ENCODE assay signal across 19 cellular contexts in the genomic region with DNA sequence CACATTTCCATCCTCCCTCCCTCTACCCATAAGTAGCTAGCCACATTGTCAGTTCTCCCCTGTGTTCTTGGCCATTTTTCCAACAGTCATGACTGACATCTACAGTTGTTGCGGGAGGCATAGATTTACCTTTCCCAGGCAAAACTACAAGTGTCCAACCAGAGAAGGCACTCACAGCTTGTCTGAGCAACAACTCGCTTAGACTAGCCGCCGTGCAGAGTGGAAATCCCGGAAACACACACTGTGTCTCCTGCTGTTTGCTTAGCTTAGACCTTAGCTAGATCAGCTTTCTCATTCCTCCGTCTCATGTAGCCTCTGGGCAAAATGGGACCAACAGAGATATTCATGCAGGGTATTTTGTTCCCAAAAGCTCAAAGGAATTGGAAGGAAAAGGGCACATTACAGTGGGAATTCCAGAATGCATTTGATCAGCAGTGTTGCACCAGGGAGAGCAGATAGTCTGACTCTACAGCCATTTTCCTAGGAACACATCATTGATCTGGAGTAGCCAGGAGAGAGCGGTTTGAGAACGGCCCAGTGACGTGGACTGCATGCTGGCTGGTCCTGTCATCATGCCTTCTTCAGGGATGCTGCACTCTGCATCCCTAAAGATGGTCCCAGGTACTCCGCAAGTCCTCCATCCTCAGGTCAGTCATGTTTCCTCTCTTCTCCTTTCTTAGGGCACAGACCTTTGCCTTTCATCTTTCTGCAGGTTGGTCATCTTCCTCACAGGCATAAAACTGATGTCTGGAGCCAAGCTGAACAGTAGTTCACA.
DNase-seq lines count a peak whose midpoint lies in the region; ATAC-seq and TF ChIP-seq lines count a peak whose summit lies in the region.
"Had no signal": no experiment of that assay in that cellular context is flagged by ENCODE, and none has a peak within 500 bp of the region (broad histone marks: within the 10 kb centered on the region; RNA-seq: fewer than 3 reads in every experiment).

No MANE protein-coding gene starts in this region.

- no peak for ATAC-seq in HG03432 (IDR thresholded peaks at IDR 0.05; ENCODE audit: unreplicated experiment)
- ATAC-seq: CD8-positive, alpha-beta T cell had no signal

- no peak for TF ChIP-seq CTCF in C4-2B (conservative IDR thresholded peaks at IDR 0.05)
- no peak for TF ChIP-seq CTCF in choroid plexus epithelial cell (conservative IDR thresholded peaks at IDR 0.05; ENCODE audit: low read depth, low read length)

- H3K27ac ChIP-seq in C4-2B = peak overlapping the region; percentile 69
- H3K27ac ChIP-seq: BLaER1 treated with 17β-estradiol and CSF1 and Interleukin-3, amounts not matched to agents 10 nM and 100 nM had no signal

- H3K4me3 ChIP-seq in choroid plexus epithelial cell (ENCODE audit: low read depth, low read length) = no peak overlapping the region
- H3K4me3 ChIP-seq: BLaER1 treated with 17β-estradiol and CSF1 and Interleukin-3, amounts not matched to agents 10 nM and 100 nM had no signal

- peak; percentile 57 for DNase-seq in NCI-H146 (lab: John Stamatoyannopoulos, UW)
- peak; percentile 47 for DNase-seq in choroid plexus epithelial cell (ENCODE audit: low read depth)
- peak; percentile 58 for DNase-seq in smooth muscle cell of the brain vasculature (ENCODE audit: low read depth, low spot score)
- DNase-seq in NCI-H187 treated with DMSO at 0.1 percent for 48 hours (lab: John Stamatoyannopoulos, UW) = no peak
- DNase-seq in stimulated activated CD4-positive, alpha-beta T cell treated with anti-CD3 and anti-CD28 coated beads, Interleukin-4, amount 100 ng/mL, for 24 hours = no peak
- DNase-seq: CD8-positive, alpha-beta T cell; GDM1; MM.1S; NCI-H1048; NCI-H1436; NCI-H2029 treated with DMSO at 0.1 percent for 48 hours; NCI-H2171 treated with DMSO at 0.1 percent for 48 hours; NCI-H446 treated with DMSO at 0.1 percent for 48 hours; NCI-H526 treated with DMSO at 0.1 percent for 48 hours; Right ventricle myocardium superior; SW 1271 had no signal

Comparison
In these comparisons a context has a peak if more than half of its experiments do, and no peak if none do; other contexts are left out.
1. DNase-seq: peak in NCI-H146 (single experiment), choroid plexus epithelial cell (single experiment) and smooth muscle cell of the brain vasculature (single experiment); none in NCI-H187 treated with DMSO at 0.1 percent for 48 hours (single experiment) and stimulated activated CD4-positive, alpha-beta T cell treated with anti-CD3 and anti-CD28 coated beads, Interleukin-4, amount 100 ng/mL, for 24 hours (single experiment).